Comparison of ENCODE assay signal across 1 cellular context in the genomic region with DNA sequence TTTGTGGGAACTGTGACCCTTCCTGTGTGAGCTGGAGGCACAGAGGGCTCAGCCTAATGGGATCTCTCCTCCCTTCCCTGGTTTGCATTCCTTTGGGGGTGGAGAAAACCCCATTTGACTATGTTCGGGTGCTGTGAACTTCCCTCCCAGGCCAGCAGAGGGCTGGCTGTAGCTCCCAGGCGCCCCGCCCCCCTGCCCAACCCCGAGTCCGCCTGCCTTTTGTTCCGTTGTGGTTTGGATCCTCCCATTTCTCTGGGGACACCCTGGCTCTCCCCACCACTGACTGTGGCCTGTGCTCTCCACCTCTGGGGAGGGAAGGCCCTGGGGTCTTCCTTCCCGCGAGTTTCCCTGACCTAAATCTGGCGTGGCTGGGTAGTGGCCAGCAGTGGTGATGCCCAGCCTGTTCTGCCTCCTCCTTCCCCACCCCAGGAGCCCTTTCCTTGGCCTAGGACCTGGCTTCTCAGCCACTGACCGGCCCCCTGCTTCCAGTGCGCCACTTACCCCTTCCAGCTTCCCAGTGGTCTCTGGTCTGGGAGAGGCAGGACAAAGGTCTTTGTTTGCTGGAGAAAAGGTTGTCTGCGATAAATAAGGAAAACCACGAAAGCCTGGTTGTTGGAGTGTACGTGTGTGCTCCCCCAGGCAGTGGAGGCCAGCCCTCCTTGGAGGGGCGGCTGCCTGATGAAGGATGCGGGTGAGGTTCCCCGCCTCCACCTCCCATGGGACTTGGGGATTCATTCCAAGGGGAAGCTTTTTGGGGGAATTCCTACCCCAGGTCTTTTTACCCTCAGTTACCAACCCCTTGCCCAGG.
TF ChIP-seq lines count a peak whose summit lies in the region.

No MANE protein-coding gene starts in this region.

TF ChIP-seq in HepG2, 621 proteins besides CTCF, POLR2A, EP300 and RAD21 (continued from another document and continues in another):
- TF ChIP-seq ZBED4 (CRISPR knock-in tag; IDR thresholded peaks at IDR 0.05; ENCODE audit: borderline replicate concordance) = no peak
- TF ChIP-seq TBX3 (IDR thresholded peaks at IDR 0.05; ENCODE audit: borderline replicate concordance) = 0 out of 2 replicates have a peak, but pooled peaks have one; percentile 25
- TF ChIP-seq ZNF510 (CRISPR knock-in tag; IDR thresholded peaks at IDR 0.05; ENCODE audit: low read depth) = no peak
- no peak for TF ChIP-seq ZNF740 (CRISPR knock-in tag; IDR thresholded peaks at IDR 0.05)
- TF ChIP-seq, protein P1, sequence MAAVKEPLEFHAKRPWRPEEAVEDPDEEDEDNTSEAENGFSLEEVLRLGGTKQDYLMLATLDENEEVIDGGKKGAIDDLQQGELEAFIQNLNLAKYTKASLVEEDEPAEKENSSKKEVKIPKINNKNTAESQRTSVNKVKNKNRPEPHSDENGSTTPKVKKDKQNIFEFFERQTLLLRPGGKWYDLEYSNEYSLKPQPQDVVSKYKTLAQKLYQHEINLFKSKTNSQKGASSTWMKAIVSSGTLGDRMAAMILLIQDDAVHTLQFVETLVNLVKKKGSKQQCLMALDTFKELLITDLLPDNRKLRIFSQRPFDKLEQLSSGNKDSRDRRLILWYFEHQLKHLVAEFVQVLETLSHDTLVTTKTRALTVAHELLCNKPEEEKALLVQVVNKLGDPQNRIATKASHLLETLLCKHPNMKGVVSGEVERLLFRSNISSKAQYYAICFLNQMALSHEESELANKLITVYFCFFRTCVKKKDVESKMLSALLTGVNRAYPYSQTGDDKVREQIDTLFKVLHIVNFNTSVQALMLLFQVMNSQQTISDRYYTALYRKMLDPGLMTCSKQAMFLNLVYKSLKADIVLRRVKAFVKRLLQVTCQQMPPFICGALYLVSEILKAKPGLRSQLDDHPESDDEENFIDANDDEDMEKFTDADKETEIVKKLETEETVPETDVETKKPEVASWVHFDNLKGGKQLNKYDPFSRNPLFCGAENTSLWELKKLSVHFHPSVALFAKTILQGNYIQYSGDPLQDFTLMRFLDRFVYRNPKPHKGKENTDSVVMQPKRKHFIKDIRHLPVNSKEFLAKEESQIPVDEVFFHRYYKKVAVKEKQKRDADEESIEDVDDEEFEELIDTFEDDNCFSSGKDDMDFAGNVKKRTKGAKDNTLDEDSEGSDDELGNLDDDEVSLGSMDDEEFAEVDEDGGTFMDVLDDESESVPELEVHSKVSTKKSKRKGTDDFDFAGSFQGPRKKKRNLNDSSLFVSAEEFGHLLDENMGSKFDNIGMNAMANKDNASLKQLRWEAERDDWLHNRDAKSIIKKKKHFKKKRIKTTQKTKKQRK (IDR thresholded peaks at IDR 0.05; ENCODE audit: low read length) = no peak
- no peak for TF ChIP-seq NFKB2 (CRISPR knock-in tag; IDR thresholded peaks at IDR 0.05; ENCODE audit: borderline replicate concordance)
- TF ChIP-seq ZNF3 (CRISPR knock-in tag; IDR thresholded peaks at IDR 0.05) = no peak
- no peak for TF ChIP-seq USF2 (IDR thresholded peaks at IDR 0.05; ENCODE audit: low read depth, low read length)
- TF ChIP-seq USF2 (CRISPR knock-in tag; IDR thresholded peaks at IDR 0.05; ENCODE audit: borderline replicate concordance) = no peak
- TF ChIP-seq ZNF317 (CRISPR knock-in tag; IDR thresholded peaks at IDR 0.05) = no peak
- no peak for TF ChIP-seq BRF2 (CRISPR knock-in tag; IDR thresholded peaks at IDR 0.05)
- 0 out of 2 replicates have a peak, but pooled peaks have one; percentile 24 for TF ChIP-seq ZNF263 (CRISPR knock-in tag; IDR thresholded peaks at IDR 0.05)
- TF ChIP-seq ZNF260 (CRISPR knock-in tag; IDR thresholded peaks at IDR 0.05; ENCODE audit: borderline replicate concordance, low read depth) = 0 out of 2 replicates have a peak, but pooled peaks have one; percentile 10
- no peak for TF ChIP-seq HOXA5 (CRISPR knock-in tag; IDR thresholded peaks at IDR 0.05)
- no peak for TF ChIP-seq ZNF737 (CRISPR knock-in tag; IDR thresholded peaks at IDR 0.05; ENCODE audit: borderline replicate concordance)
- peak; percentile 38; the same call in 1 of the 2 replicates for TF ChIP-seq CAMTA2 (CRISPR knock-in tag; IDR thresholded peaks at IDR 0.05; ENCODE audit: borderline replicate concordance)
- no peak for TF ChIP-seq HNRNPLL (IDR thresholded peaks at IDR 0.05; ENCODE audit: low read depth, low read length, poor library complexity, severe bottlenecking)
- TF ChIP-seq MIER3 (CRISPR knock-in tag; IDR thresholded peaks at IDR 0.05; ENCODE audit: borderline replicate concordance) = 0 out of 2 replicates have a peak, but pooled peaks have one; percentile 49
- TF ChIP-seq FOXP1 (IDR thresholded peaks at IDR 0.05) = no peak
- TF ChIP-seq FOXP1 (CRISPR knock-in tag; IDR thresholded peaks at IDR 0.05) = no peak
- no peak for TF ChIP-seq ZNF326 (CRISPR knock-in tag; IDR thresholded peaks at IDR 0.05; ENCODE audit: borderline replicate concordance)
- TF ChIP-seq, protein P2, sequence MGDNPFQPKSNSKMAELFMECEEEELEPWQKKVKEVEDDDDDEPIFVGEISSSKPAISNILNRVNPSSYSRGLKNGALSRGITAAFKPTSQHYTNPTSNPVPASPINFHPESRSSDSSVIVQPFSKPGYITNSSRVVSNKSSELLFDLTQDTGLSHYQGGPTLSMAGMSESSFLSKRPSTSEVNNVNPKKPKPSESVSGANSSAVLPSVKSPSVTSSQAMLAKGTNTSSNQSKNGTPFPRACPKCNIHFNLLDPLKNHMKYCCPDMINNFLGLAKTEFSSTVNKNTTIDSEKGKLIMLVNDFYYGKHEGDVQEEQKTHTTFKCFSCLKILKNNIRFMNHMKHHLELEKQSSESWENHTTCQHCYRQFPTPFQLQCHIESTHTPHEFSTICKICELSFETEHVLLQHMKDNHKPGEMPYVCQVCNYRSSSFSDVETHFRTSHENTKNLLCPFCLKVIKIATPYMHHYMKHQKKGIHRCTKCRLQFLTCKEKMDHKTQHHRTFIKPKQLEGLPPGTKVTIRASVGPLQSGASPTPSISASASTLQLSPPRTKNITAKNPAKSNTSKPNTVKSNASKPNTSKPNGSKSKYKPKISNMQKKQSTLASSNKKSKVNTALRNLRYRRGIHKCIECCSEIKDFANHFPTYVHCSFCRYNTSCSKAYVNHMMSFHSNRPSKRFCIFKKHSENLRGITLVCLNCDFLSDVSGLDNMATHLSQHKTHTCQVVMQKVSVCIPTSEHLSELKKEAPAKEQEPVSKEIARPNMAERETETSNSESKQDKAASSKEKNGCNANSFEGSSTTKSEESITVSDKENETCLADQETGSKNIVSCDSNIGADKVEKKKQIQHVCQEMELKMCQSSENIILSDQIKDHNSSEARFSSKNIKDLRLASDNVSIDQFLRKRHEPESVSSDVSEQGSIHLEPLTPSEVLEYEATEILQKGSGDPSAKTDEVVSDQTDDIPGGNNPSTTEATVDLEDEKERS (CRISPR knock-in tag; IDR thresholded peaks at IDR 0.05) = no peak
- TF ChIP-seq ZMYM3 (CRISPR knock-in tag; IDR thresholded peaks at IDR 0.05) = no peak
- no peak for TF ChIP-seq TFDP2 (CRISPR knock-in tag; IDR thresholded peaks at IDR 0.05)
- no peak for TF ChIP-seq THYN1 (CRISPR knock-in tag; IDR thresholded peaks at IDR 0.05; ENCODE audit: borderline replicate concordance, low read depth)
- peak; percentile 86 for TF ChIP-seq PTBP1 (IDR thresholded peaks at IDR 0.05; ENCODE audit: low read depth, low read length, poor library complexity, severe bottlenecking)
- TF ChIP-seq ISL2 (CRISPR knock-in tag; IDR thresholded peaks at IDR 0.05) = no peak
- no peak for TF ChIP-seq ATF4 (CRISPR knock-in tag; IDR thresholded peaks at IDR 0.05)
- no peak for TF ChIP-seq ATRX (CRISPR knock-in tag; IDR thresholded peaks at IDR 0.05; ENCODE audit: borderline replicate concordance)
- no peak for TF ChIP-seq ESRRA (CRISPR knock-in tag; IDR thresholded peaks at IDR 0.05; ENCODE audit: low read depth)
- TF ChIP-seq ZFAT (CRISPR knock-in tag; conservative IDR thresholded peaks at IDR 0.05) = no peak
- TF ChIP-seq, protein P3, sequence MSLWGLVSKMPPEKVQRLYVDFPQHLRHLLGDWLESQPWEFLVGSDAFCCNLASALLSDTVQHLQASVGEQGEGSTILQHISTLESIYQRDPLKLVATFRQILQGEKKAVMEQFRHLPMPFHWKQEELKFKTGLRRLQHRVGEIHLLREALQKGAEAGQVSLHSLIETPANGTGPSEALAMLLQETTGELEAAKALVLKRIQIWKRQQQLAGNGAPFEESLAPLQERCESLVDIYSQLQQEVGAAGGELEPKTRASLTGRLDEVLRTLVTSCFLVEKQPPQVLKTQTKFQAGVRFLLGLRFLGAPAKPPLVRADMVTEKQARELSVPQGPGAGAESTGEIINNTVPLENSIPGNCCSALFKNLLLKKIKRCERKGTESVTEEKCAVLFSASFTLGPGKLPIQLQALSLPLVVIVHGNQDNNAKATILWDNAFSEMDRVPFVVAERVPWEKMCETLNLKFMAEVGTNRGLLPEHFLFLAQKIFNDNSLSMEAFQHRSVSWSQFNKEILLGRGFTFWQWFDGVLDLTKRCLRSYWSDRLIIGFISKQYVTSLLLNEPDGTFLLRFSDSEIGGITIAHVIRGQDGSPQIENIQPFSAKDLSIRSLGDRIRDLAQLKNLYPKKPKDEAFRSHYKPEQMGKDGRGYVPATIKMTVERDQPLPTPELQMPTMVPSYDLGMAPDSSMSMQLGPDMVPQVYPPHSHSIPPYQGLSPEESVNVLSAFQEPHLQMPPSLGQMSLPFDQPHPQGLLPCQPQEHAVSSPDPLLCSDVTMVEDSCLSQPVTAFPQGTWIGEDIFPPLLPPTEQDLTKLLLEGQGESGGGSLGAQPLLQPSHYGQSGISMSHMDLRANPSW (CRISPR knock-in tag; IDR thresholded peaks at IDR 0.05; ENCODE audit: borderline replicate concordance) = no peak
- TF ChIP-seq RBAK (CRISPR knock-in tag; IDR thresholded peaks at IDR 0.05) = no peak
- no peak for TF ChIP-seq ZNF33A (CRISPR knock-in tag; IDR thresholded peaks at IDR 0.05; ENCODE audit: borderline replicate concordance)
- no peak for TF ChIP-seq FIP1L1 (IDR thresholded peaks at IDR 0.05; ENCODE audit: borderline replicate concordance, insufficient read depth, low read depth, low read length)
- TF ChIP-seq SMC3 (IDR thresholded peaks at IDR 0.05; ENCODE audit: low read length) = peak; percentile 73; the same call in 1 of the 2 replicates
- no peak for TF ChIP-seq ZNF432 (CRISPR knock-in tag; IDR thresholded peaks at IDR 0.05; ENCODE audit: borderline replicate concordance)
- TF ChIP-seq NFE2L2 (IDR thresholded peaks at IDR 0.05; ENCODE audit: low read length) = no peak
